Comparison of ENCODE assay signal across 8 cellular contexts in genomic region chr9:107158321-107158720, GRCh38.
DNase-seq lines count a peak whose midpoint lies in the region; ATAC-seq and TF ChIP-seq lines count a peak whose summit lies in the region.

No MANE protein-coding gene starts in this region.

- peaks cover 19 to 21% of the 10 kb centered on the region in 2 donors for H3K27me3 Mint-ChIP-seq in stimulated activated naive B cell treated with anti-CD40 and anti-IgM and Interleukin-4, amounts not matched to agents 10 μg/mL and 1 μg/mL and 100 μg/mL, for 72 hours

- H3K36me3 ChIP-seq in HAP-1 (replicated peaks), result no peaks in the 10 kb centered on the region

- no peaks in the 10 kb centered on the region for H3K9me3 ChIP-seq in HAP-1

- H3K27me3 ChIP-seq in HAP-1 (ENCODE audit: low read depth), result no peaks in the 10 kb centered on the region

- no peaks in the 10 kb centered on the region for H3K9me3 Mint-ChIP-seq in stimulated activated naive B cell treated with anti-CD40 and anti-IgM and Interleukin-4, amounts not matched to agents 10 μg/mL and 1 μg/mL and 100 μg/mL, for 72 hours

- no peaks in the 10 kb centered on the region for H3K4me1 ChIP-seq in HAP-1

- peak; percentile 65 for TF ChIP-seq CTCF in fibroblast of the aortic adventitia (IDR thresholded peaks at IDR 0.05; ENCODE audit: insufficient read depth, low read length)

- H3K27ac Mint-ChIP-seq in stimulated activated naive B cell treated with anti-CD40 and anti-IgM and Interleukin-4, amounts not matched to agents 10 μg/mL and 1 μg/mL and 100 μg/mL, for 72 hours, result no peak overlapping the region

- H3K4me3 ChIP-seq in HAP-1 (no peak overlapping the region), fibroblast of the aortic adventitia (ENCODE audit: low read depth, low read length) (no peak overlapping the region)

- DNase-seq in GM03348 (ENCODE audit: low spot score) (peak; percentile 58), HAP-1 (ENCODE audit: low spot score in 2 of 2) (peak; percentile 42 to 49), NCI-H748 (lab: John Stamatoyannopoulos, UW; ENCODE audit: unreplicated experiment) (peak; percentile 86), fibroblast of the aortic adventitia (ENCODE audit: low read depth) (peak; percentile 41)
- DNase-seq in stimulated activated naive B cell treated with anti-CD40 and anti-IgM and Interleukin-4, amounts not matched to agents 10 μg/mL and 1 μg/mL and 100 μg/mL, for 72 hours, result no peak
- DNase-seq in activated CD4-positive, alpha-beta T cell treated with anti-CD3 and anti-CD28 coated beads for 1 hour, result no peak

- H3K4me3 Mint-ChIP-seq in stimulated activated naive B cell treated with anti-CD40 and anti-IgM and Interleukin-4, amounts not matched to agents 10 μg/mL and 1 μg/mL and 100 μg/mL, for 72 hours, result no peak overlapping the region

- H3K36me3 Mint-ChIP-seq in stimulated activated naive B cell treated with anti-CD40 and anti-IgM and Interleukin-4, amounts not matched to agents 10 μg/mL and 1 μg/mL and 100 μg/mL, for 72 hours, result no peaks in the 10 kb centered on the region

- no peaks in the 10 kb centered on the region for H3K4me1 Mint-ChIP-seq in stimulated activated naive B cell treated with anti-CD40 and anti-IgM and Interleukin-4, amounts not matched to agents 10 μg/mL and 1 μg/mL and 100 μg/mL, for 72 hours

- in situ Hi-C loops in HAP-1 (cut with MboI; ENCODE audit: low sequenced_read_pairs), result loop anchor here (25.0 kb wide), 1 partner anchor 1321 kb away; no protein-coding TSS in a partner anchor

- peak; percentile 75 to 80 for ATAC-seq in stimulated activated naive B cell treated with anti-CD40 and anti-IgM and Interleukin-4, amounts not matched to agents 10 μg/mL and 1 μg/mL and 100 μg/mL, for 72 hours (replicated peaks)
- no peak for ATAC-seq in GM21381 (IDR thresholded peaks at IDR 0.05; ENCODE audit: unreplicated experiment)
- ATAC-seq in GM18517 (IDR thresholded peaks at IDR 0.05; ENCODE audit: unreplicated experiment), result no peak

Comparison
In these comparisons a context has a peak if more than half of its experiments do, and no peak if none do; other contexts are left out.
1. DNase-seq: peak in GM03348 (single experiment), HAP-1 (2 of 2), NCI-H748 (single experiment) and fibroblast of the aortic adventitia (single experiment); none in stimulated activated naive B cell treated with anti-CD40 and anti-IgM and Interleukin-4, amounts not matched to agents 10 μg/mL and 1 μg/mL and 100 μg/mL, for 72 hours (single experiment) and activated CD4-positive, alpha-beta T cell treated with anti-CD3 and anti-CD28 coated beads for 1 hour (single experiment).
2. ATAC-seq: peak in stimulated activated naive B cell treated with anti-CD40 and anti-IgM and Interleukin-4, amounts not matched to agents 10 μg/mL and 1 μg/mL and 100 μg/mL, for 72 hours (2 of 2); none in GM21381 (single experiment) and GM18517 (single experiment).